In the genomic region with DNA sequence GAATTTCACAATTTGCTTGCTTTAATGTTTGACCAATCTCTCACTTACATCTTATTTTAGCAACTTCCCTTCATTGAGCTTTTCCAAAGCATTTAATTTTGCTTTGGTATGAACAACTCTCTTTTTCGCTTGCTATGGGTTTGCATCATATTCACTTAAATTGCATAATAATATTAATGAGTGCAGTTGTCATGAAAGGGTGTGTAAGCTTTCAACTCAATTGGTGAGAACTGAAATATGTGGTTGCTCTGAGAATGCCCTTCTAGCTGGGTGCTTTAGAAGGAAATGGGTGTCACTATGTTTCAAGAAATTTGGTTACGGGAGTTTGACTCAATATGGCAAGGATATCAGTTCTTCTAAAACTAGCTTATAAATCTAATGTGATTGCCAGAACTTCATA, we compare ENCODE assay signal across 16 cellular contexts.
DNase-seq lines count a peak whose midpoint lies in the region; ATAC-seq and TF ChIP-seq lines count a peak whose summit lies in the region.
"Had no signal": no experiment of that assay in that cellular context is flagged by ENCODE, and none has a peak within 500 bp of the region (broad histone marks: within the 10 kb centered on the region; RNA-seq: fewer than 3 reads in every experiment).

No MANE protein-coding gene starts in this region.

- no peaks in the 10 kb centered on the region for H3K79me2 ChIP-seq in mesendoderm (ENCODE audit: control insufficient read depth, insufficient read depth, low read length)

- no peak for TF ChIP-seq CTCF in AG10803 (conservative IDR thresholded peaks at IDR 0.05; ENCODE audit: low read length)

- no peak overlapping the region for H4K8ac ChIP-seq in mesendoderm (ENCODE audit: low read depth, low read length)

- H4K5ac ChIP-seq in mesendoderm (ENCODE audit: low read length) = no peak overlapping the region

- H3K4me1 ChIP-seq in naive thymus-derived CD4-positive, alpha-beta T cell (ENCODE audit: control insufficient read depth in 2 of 2, insufficient read depth in 2 of 2, low read length in 2 of 2) = no peaks in the 10 kb centered on the region
- no peaks in the 10 kb centered on the region for H3K4me1 ChIP-seq in mesendoderm (ENCODE audit: control insufficient read depth, low read depth, low read length)

- H3K27ac Mint-ChIP-seq in naive thymus-derived CD4-positive, alpha-beta T cell = no peak overlapping the region
- H3K27ac Mint-ChIP-seq: CD4-positive, alpha-beta T cell; GM23338; T-cell had no signal

- no peaks in the 10 kb centered on the region for H3K27me3 ChIP-seq in naive thymus-derived CD4-positive, alpha-beta T cell (ENCODE audit: control insufficient read depth in 2 of 2, insufficient read depth in 2 of 2, low read length in 2 of 2)
- H3K27me3 ChIP-seq in mesendoderm (ENCODE audit: insufficient read depth, low read length, poor library complexity) = no peaks in the 10 kb centered on the region

- H3K4me2 ChIP-seq in mesendoderm (ENCODE audit: low read length) = no peak overlapping the region
- H3K4me2 ChIP-seq: GM23338 had no signal

- H2BK120ac ChIP-seq in mesendoderm (ENCODE audit: low read depth, low read length) = no peak overlapping the region

- H3K23ac ChIP-seq in mesendoderm (ENCODE audit: low read length) = no peak overlapping the region

- H3K79me1 ChIP-seq in mesendoderm (ENCODE audit: low read length) = no peaks in the 10 kb centered on the region

- intact Hi-C loops in naive thymus-derived CD4-positive, alpha-beta T cell (cut with micrococcal nuclease) = no loop called here

- H3K18ac ChIP-seq in mesendoderm (ENCODE audit: low read length) = no peak overlapping the region

- H3K4ac ChIP-seq in mesendoderm (ENCODE audit: low read depth, low read length) = no peak overlapping the region

- no peak overlapping the region for H3K9ac ChIP-seq in mesendoderm (ENCODE audit: low read length)

- H3K4me1 Mint-ChIP-seq in naive thymus-derived CD4-positive, alpha-beta T cell = no peaks in the 10 kb centered on the region
- H3K4me1 Mint-ChIP-seq: GM23338, T-cell had no signal

- peaks cover 0 to 11% (median 4%) of the 10 kb centered on the region in 5 donors for H3K27me3 Mint-ChIP-seq in naive thymus-derived CD4-positive, alpha-beta T cell
- H3K27me3 Mint-ChIP-seq: CD4-positive, alpha-beta T cell had no signal

- CTCF ChIA-PET in naive thymus-derived CD4-positive, alpha-beta T cell (lab: Charles Lee) = no interaction called here

- H2BK5ac ChIP-seq in mesendoderm (ENCODE audit: low read length) = no peak overlapping the region

- H3K4me3 ChIP-seq in AG10803 (ENCODE audit: low read length) (no peak overlapping the region), mesendoderm (ENCODE audit: low read length) (no peak overlapping the region)
- H3K4me3 ChIP-seq in naive thymus-derived CD4-positive, alpha-beta T cell (ENCODE audit: low read length) = no peak overlapping the region
- H3K4me3 ChIP-seq: GM23338 had no signal

- DNase-seq in AG10803 (ENCODE audit: low read depth) (peak; percentile 50), MV-4-11 (lab: John Stamatoyannopoulos, UW) (peak; percentile 98), SIG-M5 treated with dmso at 0.1 percent for 504 hours (lab: John Stamatoyannopoulos, UW; ENCODE audit: unreplicated experiment) (peak; percentile 97), mesendoderm (no peak), NCI-H1436 treated with DMSO at 0.1 percent for 48 hours (lab: John Stamatoyannopoulos, UW) (no peak), EL (no peak)
- no peak for DNase-seq in naive thymus-derived CD4-positive, alpha-beta T cell
- DNase-seq: CD4-positive, alpha-beta T cell; DND-41; GF-D8; Karpas-422; NCI-H1048; RPMI8226; T-cell had no signal

- H2AK5ac ChIP-seq in mesendoderm (ENCODE audit: low read length) = no peak overlapping the region

- no peak overlapping the region for H3K56ac ChIP-seq in mesendoderm (ENCODE audit: low read length)

- no peaks in the 10 kb centered on the region for H3K36me3 ChIP-seq in naive thymus-derived CD4-positive, alpha-beta T cell (ENCODE audit: control insufficient read depth in 2 of 3, insufficient read depth in 3 of 3, low read length in 3 of 3)
- no peaks in the 10 kb centered on the region for H3K36me3 ChIP-seq in mesendoderm (ENCODE audit: control insufficient read depth, insufficient read depth, low read length)

- no peaks in the 10 kb centered on the region for H3K36me3 Mint-ChIP-seq in naive thymus-derived CD4-positive, alpha-beta T cell
- H3K36me3 Mint-ChIP-seq: T-cell had no signal

- no peak overlapping the region for H2BK15ac ChIP-seq in mesendoderm (replicated peaks; ENCODE audit: low read depth)

- H3K27ac ChIP-seq in naive thymus-derived CD4-positive, alpha-beta T cell (ENCODE audit: low read depth, low read length) = no peak overlapping the region
- H3K27ac ChIP-seq in mesendoderm (ENCODE audit: low read depth, low read length) = no peak overlapping the region

- H3K4me3 Mint-ChIP-seq in naive thymus-derived CD4-positive, alpha-beta T cell = no peak overlapping the region
- H3K4me3 Mint-ChIP-seq: CD4-positive, alpha-beta T cell; GM23338; T-cell had no signal

- H3K9me3 Mint-ChIP-seq in naive thymus-derived CD4-positive, alpha-beta T cell = peaks cover 0 to 3% (median 0%) of the 10 kb centered on the region in 11 donors
- H3K9me3 Mint-ChIP-seq: CD4-positive, alpha-beta T cell; GM23338; T-cell had no signal

- POLR2A ChIA-PET in naive thymus-derived CD4-positive, alpha-beta T cell (lab: Charles Lee) = no interaction called here

- no peaks in the 10 kb centered on the region for H3K9me3 ChIP-seq in naive thymus-derived CD4-positive, alpha-beta T cell (ENCODE audit: control insufficient read depth in 2 of 3, low read length in 3 of 3)

- no CpG with 5 or more reads among the region's 2 CpGs for WGBS in mesendoderm (ENCODE audit: extremely low coverage, insufficient coverage, low lambda C conversion rate)

- ATAC-seq in naive thymus-derived CD4-positive, alpha-beta T cell = peak; percentile 60
- no peak for ATAC-seq in HG03520 (IDR thresholded peaks at IDR 0.05; ENCODE audit: unreplicated experiment)
- ATAC-seq: GM23338, T-cell had no signal

Comparison
In these comparisons a context has a peak if more than half of its experiments do, and no peak if none do; other contexts are left out.
1. DNase-seq: peak in AG10803 (single experiment), MV-4-11 (single experiment) and SIG-M5 treated with dmso at 0.1 percent for 504 hours (single experiment); none in naive thymus-derived CD4-positive, alpha-beta T cell (0 of 9), mesendoderm (single experiment), NCI-H1436 treated with DMSO at 0.1 percent for 48 hours (single experiment) and EL (single experiment).